22 cellular contexts compared by ENCODE assay signal in genomic region chr13:20446405-20446804, GRCh38.
"Had no signal": no experiment of that assay in that cellular context is flagged by ENCODE, and none has a peak within 500 bp of the region (broad histone marks: within the 10 kb centered on the region; RNA-seq: fewer than 3 reads in every experiment).

No MANE protein-coding gene starts in this region.

- ATAC-seq: activated CD4-positive, CD25-positive, alpha-beta regulatory T cell treated with anti-CD3 and anti-CD28 coated beads, Interleukin-2, amount 50 U/mL, for 24 hours; activated CD8-positive, alpha-beta memory T cell treated with anti-CD3 and anti-CD28 coated beads, Interleukin-2, amount 10 ng/mL, durations not matched to agents 7 days and 5 days had no signal

- DNase-seq: activated CD4-positive, alpha-beta T cell treated with anti-CD3 and anti-CD28 coated beads for 48 hours; activated CD4-positive, alpha-beta T cell treated with anti-CD3 and anti-CD28 coated beads, Interleukin-2, amount 50 U/mL, for 48 hours; activated CD8-positive, alpha-beta memory T cell treated with anti-CD3 and anti-CD28 coated beads, Interleukin-2, amount 10 ng/mL, durations not matched to agents 7 days and 5 days; activated effector memory CD4-positive, alpha-beta T cell treated with Interleukin-2 at 50 U/mL for 16 hours; activated naive CD4-positive, alpha-beta T cell; activated T-cell treated with anti-CD3 and anti-CD28 coated beads, Interleukin-2, amount 50 U/mL, for 24 hours; aorta; NCI-H1092; NCI-H1417 treated with DMSO at 0.1 percent for 48 hours; NCI-H1694; NCI-H2029 treated with DMSO at 0.1 percent for 48 hours; NCI-H510A treated with DMSO at 0.1 percent for 48 hours; NCI-H69; Peyer's patch; SHP77 treated with DMSO at 0.1 percent for 48 hours had no signal

- H3K4me3 Mint-ChIP-seq: activated CD8-positive, alpha-beta memory T cell treated with anti-CD3 and anti-CD28 coated beads, Interleukin-2, amount 10 ng/mL, durations not matched to agents 7 days and 5 days; activated naive CD4-positive, alpha-beta T cell treated with anti-CD3 and anti-CD28 coated beads, Interleukin-2, amount 50 U/mL, for 24 hours; activated T-cell treated with anti-CD3 and anti-CD28 coated beads, Interleukin-2, amount 50 U/mL, for 24 hours; activated T-helper 1 cell treated with anti-CD3 and anti-CD28 coated beads, Interleukin-12 subunit alpha, Interleukin-12 subunit beta, Interleukin-2, Interleukin-4 antibody, amounts not matched to agents 30 ng/mL and 10 ng/mL and 1 ng/mL, durations not matched to agents 14 hours and 24 hours and 36 hours; T-helper 1 cell treated with Interleukin-12 subunit alpha and Interleukin-12 subunit beta and Interleukin-4 antibody, amounts not matched to agents 30 μg/mL and 1 μg/mL, for 36 hours had no signal

- H3K4me1 ChIP-seq: breast epithelium, Peyer's patch had no signal

- H3K27ac ChIP-seq: breast epithelium, KMS-11, Peyer's patch, RWPE1 had no signal

- H3K27me3 Mint-ChIP-seq: activated CD8-positive, alpha-beta memory T cell treated with anti-CD3 and anti-CD28 coated beads, Interleukin-2, amount 10 ng/mL, durations not matched to agents 7 days and 5 days; activated naive CD4-positive, alpha-beta T cell treated with anti-CD3 and anti-CD28 coated beads, Interleukin-2, amount 50 U/mL, for 24 hours; activated T-cell treated with anti-CD3 and anti-CD28 coated beads, Interleukin-2, amount 50 U/mL, for 24 hours had no signal

- H3K4me3 ChIP-seq: breast epithelium, Peyer's patch had no signal

- H3K9ac ChIP-seq: KMS-11 had no signal

- H3K9me3 ChIP-seq: Peyer's patch had no signal

- H3K36me3 ChIP-seq: breast epithelium, Peyer's patch had no signal

- H3K27me3 ChIP-seq: breast epithelium, Peyer's patch had no signal

- H3K27ac Mint-ChIP-seq: activated CD8-positive, alpha-beta memory T cell treated with anti-CD3 and anti-CD28 coated beads, Interleukin-2, amount 10 ng/mL, durations not matched to agents 7 days and 5 days; activated naive CD4-positive, alpha-beta T cell treated with anti-CD3 and anti-CD28 coated beads, Interleukin-2, amount 50 U/mL, for 24 hours; activated T-cell treated with anti-CD3 and anti-CD28 coated beads, Interleukin-2, amount 50 U/mL, for 24 hours; activated T-helper 1 cell treated with anti-CD3 and anti-CD28 coated beads, Interleukin-12 subunit alpha, Interleukin-12 subunit beta, Interleukin-2, Interleukin-4 antibody, amounts not matched to agents 30 ng/mL and 10 ng/mL and 1 ng/mL, durations not matched to agents 14 hours and 24 hours and 36 hours; T-helper 1 cell treated with Interleukin-12 subunit alpha and Interleukin-12 subunit beta and Interleukin-4 antibody, amounts not matched to agents 30 μg/mL and 1 μg/mL, for 36 hours had no signal

- H3K4me2 ChIP-seq: KMS-11 had no signal
